10 cellular contexts compared by ENCODE assay signal in genomic region chr4:89306486-89307184, GRCh38. TPM values are rescaled to one million over a fixed set of nuclear protein-coding genes. Genes with fewer than 3 reads are reported as not detected.
DNase-seq lines count a peak whose midpoint lies in the region; ATAC-seq lines count a peak whose summit lies in the region.
"Had no signal": no experiment of that assay in that cellular context is flagged by ENCODE, and none has a peak within 500 bp of the region (broad histone marks: within the 10 kb centered on the region; RNA-seq: fewer than 3 reads in every experiment).

No MANE protein-coding gene starts in this region.

- 0 out of 2 replicates have a peak overlapping the region, but pooled peaks have one; percentile 28 for H3K27ac ChIP-seq in BLaER1
- H3K27ac ChIP-seq in HUES64 (ENCODE audit: low read depth, low read length): no peak overlapping the region

- peaks cover 53% of the 10 kb centered on the region for H3K4me1 Mint-ChIP-seq in central memory CD8-positive, alpha-beta T cell
- H3K4me1 Mint-ChIP-seq in naive thymus-derived CD8-positive, alpha-beta T cell: peaks cover 27 to 69% (median 57%) of the 10 kb centered on the region in 4 donors

- H3K27me3 Mint-ChIP-seq in central memory CD8-positive, alpha-beta T cell: no peaks in the 10 kb centered on the region
- no peaks in the 10 kb centered on the region for H3K27me3 Mint-ChIP-seq in naive thymus-derived CD8-positive, alpha-beta T cell

- H3K4me3 Mint-ChIP-seq in central memory CD8-positive, alpha-beta T cell: peak overlapping the region; percentile 89
- H3K4me3 Mint-ChIP-seq in naive thymus-derived CD8-positive, alpha-beta T cell: peak overlapping the region; percentile 82 to 99 (median 92)

- peak overlapping the region; percentile 90 for H3K4me3 ChIP-seq in BLaER1
- peak overlapping the region; percentile 74 for H3K4me3 ChIP-seq in HUES64 (ENCODE audit: low read length)

- H3K36me3 Mint-ChIP-seq in central memory CD8-positive, alpha-beta T cell (ENCODE audit: insufficient read depth): peaks cover 10% of the 10 kb centered on the region
- H3K36me3 Mint-ChIP-seq in naive thymus-derived CD8-positive, alpha-beta T cell: no peaks in the 10 kb centered on the region

- POLR2A ChIA-PET in naive thymus-derived CD8-positive, alpha-beta T cell (lab: Charles Lee): interaction anchor here (0.9 to 1.5 kb wide), 3 partner anchors 9 to 23 kb away, joined by 3 to 4 read pairs (median 3); no protein-coding TSS in a partner anchor

- DNase-seq in central memory CD8-positive, alpha-beta T cell (ENCODE audit: low spot score in 2 of 2): no peak
- peak in 2 of 10 donors; percentile 21 to 37 for DNase-seq in naive thymus-derived CD8-positive, alpha-beta T cell
- DNase-seq in GM19240 (ENCODE audit: insufficient read length, low spot score): no peak
- DNase-seq: NCI-H1048 had no signal

- H3K9ac ChIP-seq in BLaER1 (peak overlapping the region; percentile 81), HUES64 (ENCODE audit: low read depth, low read length) (no peak overlapping the region)

- 72% methylated on average over 10 of the region's 11 CpGs for WGBS in HUES64

- H4K20me1 ChIP-seq in BLaER1: no peaks in the 10 kb centered on the region

- ATAC-seq in central memory CD8-positive, alpha-beta T cell (replicated peaks; ENCODE audit: extremely low read depth, poor library complexity, severe bottlenecking): peak; percentile 47
- peak; percentile 29 to 38 for ATAC-seq in naive thymus-derived CD8-positive, alpha-beta T cell
- ATAC-seq in GM18502 (IDR thresholded peaks at IDR 0.05; ENCODE audit: poor library complexity, unreplicated experiment) (no peak), HG03039 (IDR thresholded peaks at IDR 0.05; ENCODE audit: unreplicated experiment) (no peak), HG02798 (IDR thresholded peaks at IDR 0.05; ENCODE audit: poor library complexity, unreplicated experiment) (no peak)

- peaks cover 4% of the 10 kb centered on the region; the same call in 1 of the 2 replicates for H3K27me3 ChIP-seq in BLaER1
- H3K27me3 ChIP-seq in HUES64 (ENCODE audit: insufficient read depth, low read length): peaks cover 28% of the 10 kb centered on the region

- no peaks in the 10 kb centered on the region for H3K9me3 Mint-ChIP-seq in central memory CD8-positive, alpha-beta T cell
- no peaks in the 10 kb centered on the region for H3K9me3 Mint-ChIP-seq in naive thymus-derived CD8-positive, alpha-beta T cell

- H3K4me1 ChIP-seq in BLaER1: peaks cover 51% of the 10 kb centered on the region
- H3K4me1 ChIP-seq in HUES64 (ENCODE audit: insufficient read depth, low read length): peaks cover 11% of the 10 kb centered on the region

- H3K27ac Mint-ChIP-seq in central memory CD8-positive, alpha-beta T cell (ENCODE audit: low read depth): peak overlapping the region; percentile 100
- H3K27ac Mint-ChIP-seq in naive thymus-derived CD8-positive, alpha-beta T cell: peak overlapping the region; percentile 79 to 96 (median 87)

- H3K9me3 ChIP-seq in BLaER1: no peaks in the 10 kb centered on the region
- H3K9me3 ChIP-seq in HUES64 (ENCODE audit: insufficient read depth, low read depth, low read length): no peaks in the 10 kb centered on the region

- H3K36me3 ChIP-seq in BLaER1: no peaks in the 10 kb centered on the region
- H3K36me3 ChIP-seq in HUES64 (ENCODE audit: insufficient read depth, low read length): no peaks in the 10 kb centered on the region

- H3K4me2 ChIP-seq in BLaER1: peak overlapping the region; percentile 90

RNA-seq across cellular contexts. Expression of gene GPRIN3, which starts 1.0 kb away (rescaled TPM):
- polyA plus RNA-seq in HUES64 (2013, experiment 1 of 2): 0.45 TPM
- polyA plus RNA-seq in HUES64 (2013, experiment 2 of 2): 0.51 TPM
- 1 to 10 TPM; 6.3 to 6.5 TPM for total RNA-seq in naive thymus-derived CD8-positive, alpha-beta T cell
- 1 to 10 TPM; 3.3 to 3.7 (median 3.4) TPM for polyA plus RNA-seq in naive thymus-derived CD8-positive, alpha-beta T cell
- total RNA-seq: Daoy had no signal

Comparison
In these comparisons a context has a peak if more than half of its experiments do, and no peak if none do; other contexts are left out.
1. ATAC-seq: peak in central memory CD8-positive, alpha-beta T cell (single experiment) and naive thymus-derived CD8-positive, alpha-beta T cell (2 of 2); none in GM18502 (single experiment), HG03039 (single experiment) and HG02798 (single experiment).